Comparison of ENCODE assay signal across 1 cellular context in genomic region chr13:99355267-99356215, GRCh38.
TF ChIP-seq lines count a peak whose summit lies in the region.

No MANE protein-coding gene starts in this region.

TF ChIP-seq in GM12878, 131 proteins besides CTCF, POLR2A, EP300 and RAD21:
- TF ChIP-seq HDAC6 (IDR thresholded peaks at IDR 0.05; ENCODE audit: unreplicated experiment): peak; percentile 54
- no peak for TF ChIP-seq KDM1A (IDR thresholded peaks at IDR 0.05; ENCODE audit: borderline replicate concordance)
- no peak for TF ChIP-seq HCFC1 (IDR thresholded peaks at IDR 0.05; ENCODE audit: low read length)
- TF ChIP-seq HDGF (IDR thresholded peaks at IDR 0.05): peak; percentile 23; the same call in 1 of the 2 replicates
- 0 out of 2 replicates have a peak, but pooled peaks have one; percentile 20 for TF ChIP-seq TCF12 (IDR thresholded peaks at IDR 0.05; ENCODE audit: low read depth, low read length)
- peak in 1 of 2 experiments; percentile 17; a peak in 1 of 4 replicates for TF ChIP-seq BHLHE40 (IDR thresholded peaks at IDR 0.05; ENCODE audit: borderline replicate concordance in 1 of 2, low read depth in 2 of 2, low read length in 1 of 2)
- TF ChIP-seq ZNF687 (IDR thresholded peaks at IDR 0.05): peak; percentile 71
- peak; percentile 31; the same call in 1 of the 2 replicates for TF ChIP-seq EED (IDR thresholded peaks at IDR 0.05; ENCODE audit: low read depth)
- peak; percentile 25; the same call in 1 of the 2 replicates for TF ChIP-seq RUNX3 (IDR thresholded peaks at IDR 0.05; ENCODE audit: low read length)
- TF ChIP-seq ZBTB4 (CRISPR knock-in tag; IDR thresholded peaks at IDR 0.05): 0 out of 2 replicates have a peak, but pooled peaks have one; percentile 39
